26 cellular contexts compared by ENCODE assay signal in genomic region chr9:70474413-70474812, GRCh38. TPM values are rescaled to one million over a fixed set of nuclear protein-coding genes. Genes with fewer than 3 reads are reported as not detected.
DNase-seq lines count a peak whose midpoint lies in the region; ATAC-seq and TF ChIP-seq lines count a peak whose summit lies in the region.
"Had no signal": no experiment of that assay in that cellular context is flagged by ENCODE, and none has a peak within 500 bp of the region (broad histone marks: within the 10 kb centered on the region; RNA-seq: fewer than 3 reads in every experiment).

No MANE protein-coding gene starts in this region.

- H3K4me3 Mint-ChIP-seq in nephron progenitor cell (no peak overlapping the region), type B pancreatic cell (no peak overlapping the region)
- H3K4me3 Mint-ChIP-seq in activated CD8-positive, alpha-beta T cell treated with anti-CD3 and anti-CD28 coated beads, Interleukin-2, amount 10 ng/mL, durations not matched to agents 7 days and 5 days, result no peak overlapping the region
- H3K4me3 Mint-ChIP-seq: B cell, endodermal cell, natural killer cell had no signal

- POLR2A ChIA-PET in activated CD8-positive, alpha-beta T cell treated with anti-CD3 and anti-CD28 coated beads, Interleukin-2, amount 10 ng/mL, durations not matched to agents 7 days and 5 days (lab: Charles Lee), result no interaction called here

- no peak for TF ChIP-seq CTCF in coronary artery (IDR thresholded peaks at IDR 0.05)
- TF ChIP-seq CTCF in nephron progenitor cell (IDR thresholded peaks at IDR 0.05), result no peak
- TF ChIP-seq CTCF in type B pancreatic cell (conservative IDR thresholded peaks at IDR 0.05), result no peak

- H3K27ac ChIP-seq in coronary artery, result peak overlapping the region; percentile 28 to 67
- H3K27ac ChIP-seq: KMS-11 had no signal

- peaks cover 23% of the 10 kb centered on the region for H3K4me1 Mint-ChIP-seq in nephron progenitor cell
- H3K4me1 Mint-ChIP-seq in type B pancreatic cell (ENCODE audit: unreplicated experiment), result peaks cover 40% of the 10 kb centered on the region
- H3K4me1 Mint-ChIP-seq in activated CD8-positive, alpha-beta T cell treated with anti-CD3 and anti-CD28 coated beads, Interleukin-2, amount 10 ng/mL, durations not matched to agents 7 days and 5 days (ENCODE audit: low read depth), result peaks cover 7% of the 10 kb centered on the region
- H3K4me1 Mint-ChIP-seq: B cell had no signal

- DNase-seq in NCI-H2029 treated with DMSO at 0.1 percent for 48 hours (lab: John Stamatoyannopoulos, UW) (peak; percentile 40), NCI-H2029 (lab: John Stamatoyannopoulos, UW) (no peak), coronary artery (ENCODE audit: low spot score) (no peak), nephron progenitor cell (no peak), type B pancreatic cell (ENCODE audit: extremely low spot score, unreplicated experiment) (no peak), cortex of kidney (lab: John Stamatoyannopoulos, UW) (no peak)
- no peak for DNase-seq in activated CD8-positive, alpha-beta T cell treated with anti-CD3 and anti-CD28 coated beads, Interleukin-2, amount 10 ng/mL, durations not matched to agents 7 days and 5 days
- DNase-seq: 8988T; activated CD4-positive, alpha-beta T cell treated with anti-CD3 and anti-CD28 coated beads for 48 hours; activated effector memory CD4-positive, alpha-beta T cell treated with anti-CD3 and anti-CD28 coated beads, Interleukin-2, amount 50 U/mL, for 16 hours; amygdala; EL; endodermal cell; head of caudate nucleus; mesendoderm; natural killer cell; NCI-H1092 treated with DMSO at 0.1 percent for 48 hours; NCI-H2107; NCI-H524 treated with DMSO at 0.1 percent for 48 hours; posterior cingulate gyrus; SHP77; stimulated activated CD4-positive, alpha-beta T cell treated with anti-CD3 and anti-CD28 coated beads, Interleukin-4, amount 100 ng/mL, for 4 hours had no signal

- no peaks in the 10 kb centered on the region for H3K9me3 Mint-ChIP-seq in nephron progenitor cell
- H3K9me3 Mint-ChIP-seq in type B pancreatic cell, result no peaks in the 10 kb centered on the region
- no peaks in the 10 kb centered on the region for H3K9me3 Mint-ChIP-seq in activated CD8-positive, alpha-beta T cell treated with anti-CD3 and anti-CD28 coated beads, Interleukin-2, amount 10 ng/mL, durations not matched to agents 7 days and 5 days (ENCODE audit: insufficient read depth)
- H3K9me3 Mint-ChIP-seq: endodermal cell, natural killer cell had no signal

- CTCF ChIA-PET in activated CD8-positive, alpha-beta T cell treated with anti-CD3 and anti-CD28 coated beads, Interleukin-2, amount 10 ng/mL, durations not matched to agents 7 days and 5 days (lab: Charles Lee), result no interaction called here

- H3K4me3 ChIP-seq in coronary artery, result no peak overlapping the region
- H3K4me3 ChIP-seq: smooth muscle cell had no signal

- H3K36me3 Mint-ChIP-seq in nephron progenitor cell (ENCODE audit: low read depth) (no peaks in the 10 kb centered on the region), type B pancreatic cell (no peaks in the 10 kb centered on the region)
- H3K36me3 Mint-ChIP-seq in activated CD8-positive, alpha-beta T cell treated with anti-CD3 and anti-CD28 coated beads, Interleukin-2, amount 10 ng/mL, durations not matched to agents 7 days and 5 days (ENCODE audit: low read depth), result no peaks in the 10 kb centered on the region
- H3K36me3 Mint-ChIP-seq: natural killer cell had no signal

- H3K27me3 Mint-ChIP-seq in nephron progenitor cell (ENCODE audit: low read depth, poor library complexity) (peaks cover 17% of the 10 kb centered on the region), type B pancreatic cell (no peaks in the 10 kb centered on the region)
- H3K27me3 Mint-ChIP-seq in activated CD8-positive, alpha-beta T cell treated with anti-CD3 and anti-CD28 coated beads, Interleukin-2, amount 10 ng/mL, durations not matched to agents 7 days and 5 days (ENCODE audit: low read depth), result no peaks in the 10 kb centered on the region

- H3K27ac Mint-ChIP-seq in nephron progenitor cell (peak overlapping the region; percentile 38), type B pancreatic cell (peak overlapping the region; percentile 10)
- H3K27ac Mint-ChIP-seq in activated CD8-positive, alpha-beta T cell treated with anti-CD3 and anti-CD28 coated beads, Interleukin-2, amount 10 ng/mL, durations not matched to agents 7 days and 5 days, result no peak overlapping the region
- H3K27ac Mint-ChIP-seq: B cell, endodermal cell, natural killer cell had no signal

- ATAC-seq in activated CD8-positive, alpha-beta T cell treated with anti-CD3 and anti-CD28 coated beads, Interleukin-2, amount 10 ng/mL, durations not matched to agents 7 days and 5 days, result no peak
- ATAC-seq in GM21390 (IDR thresholded peaks at IDR 0.05; ENCODE audit: unreplicated experiment), result no peak
- ATAC-seq: natural killer cell had no signal

RNA-seq across cellular contexts. Expression of gene KLF9, which starts 60.0 kb away (rescaled TPM):
- total RNA-seq in type B pancreatic cell (ENCODE audit: low replicate concordance), result 16.7 and 21.6 TPM in 2 replicates
- total RNA-seq in activated CD8-positive, alpha-beta T cell treated with anti-CD3 and anti-CD28 coated beads, Interleukin-2, amount 10 ng/mL, durations not matched to agents 7 days and 5 days, result 1 to 10 TPM; 8.8 to 9.6 TPM
